Comparison of ENCODE assay signal across 9 cellular contexts in the genomic region with DNA sequence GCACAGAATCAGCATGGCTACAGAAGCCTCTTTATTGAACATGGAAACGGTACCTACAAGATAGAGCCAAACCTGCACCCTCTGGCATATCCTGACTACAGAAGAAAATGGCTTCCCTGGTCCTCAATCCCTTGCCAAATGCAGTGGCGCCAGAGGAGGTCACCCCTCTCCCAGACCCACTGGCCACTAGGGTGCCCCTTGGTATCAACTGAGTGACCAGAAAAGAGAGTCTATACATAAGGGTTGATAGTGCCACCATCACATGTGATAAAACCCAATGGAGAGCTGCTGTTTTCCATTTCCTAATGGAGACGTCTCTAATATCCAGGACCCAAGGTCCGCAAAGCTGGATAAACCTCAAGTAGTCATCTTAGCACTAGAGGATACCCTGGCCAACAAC. TPM values are rescaled to one million over a fixed set of nuclear protein-coding genes. Genes with fewer than 3 reads are reported as not detected.
"Had no signal": no experiment of that assay in that cellular context is flagged by ENCODE, and none has a peak within 500 bp of the region (broad histone marks: within the 10 kb centered on the region; RNA-seq: fewer than 3 reads in every experiment).

No MANE protein-coding gene starts in this region.

- ATAC-seq: HepG2, K562 had no signal

- H3K4me3 ChIP-seq: K562 had no signal

- DNase-seq: IMR-90, KBM-7, KG1 had no signal

- FAIRE-seq: HepG2, HTR-8/SVneo, K562 had no signal

- H3K27ac ChIP-seq: HL-60 had no signal

RNA-seq across cellular contexts. Expression of a gene that starts 52.7 kb away (rescaled TPM):
- total RNA-seq: HepG2, HT-29, IMR-90, K562 had no signal
- polyA plus RNA-seq: HepG2, IgD-negative memory B cell, IMR-90, K562 had no signal
